40 cellular contexts compared by ENCODE assay signal in the genomic region with DNA sequence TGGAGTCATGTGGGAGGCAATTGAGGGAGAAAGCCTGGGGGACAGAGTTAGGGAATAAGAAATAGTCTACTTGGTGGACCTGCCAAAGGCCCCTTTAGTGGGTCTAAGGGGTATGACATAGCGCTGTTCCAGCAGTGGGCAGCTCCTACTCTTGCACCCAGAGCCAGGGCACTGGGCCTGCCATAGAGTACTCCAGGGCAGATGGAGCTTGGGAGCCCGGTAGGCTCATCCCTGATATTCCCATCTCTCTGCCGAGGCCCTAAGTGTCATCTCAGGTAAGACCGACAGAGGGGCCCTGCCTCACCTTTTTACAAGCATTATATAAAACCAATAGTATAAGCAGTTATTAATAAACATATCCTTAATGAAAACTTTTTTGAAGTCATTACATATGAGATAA. TPM values are rescaled to one million over a fixed set of nuclear protein-coding genes. Genes with fewer than 3 reads are reported as not detected.
"Had no signal": no experiment of that assay in that cellular context is flagged by ENCODE, and none has a peak within 500 bp of the region (broad histone marks: within the 10 kb centered on the region; RNA-seq: fewer than 3 reads in every experiment).

No MANE protein-coding gene starts in this region.

- DNase-seq: activated effector memory CD4-positive, alpha-beta T cell treated with anti-CD3 and anti-CD28 coated beads, Interleukin-2, amount 50 U/mL, for 16 hours; activated effector memory CD4-positive, alpha-beta T cell treated with Interleukin-2 at 50 U/mL for 16 hours; activated gamma-delta T cell; activated gamma-delta T cell treated with Interleukin-2 at 50 U/mL for 16 hours; activated naive CD4-positive, alpha-beta T cell; activated naive CD4-positive, alpha-beta T cell treated with anti-CD3 and anti-CD28 coated beads for 36 hours; activated naive CD4-positive, alpha-beta T cell treated with anti-CD3 and anti-CD28 coated beads, Interleukin-2, amount 10 ng/mL, durations not matched to agents 7 days and 5 days; activated naive CD4-positive, alpha-beta T cell treated with anti-CD3 and anti-CD28 coated beads, Interleukin-2, amount 50 U/mL, for 16 hours; activated naive CD4-positive, alpha-beta T cell treated with Interleukin-2 at 50 U/mL for 16 hours; activated naive CD8-positive, alpha-beta T cell treated with anti-CD3 and anti-CD28 coated beads for 36 hours; activated naive CD8-positive, alpha-beta T cell treated with anti-CD3 and anti-CD28 coated beads, Interleukin-2, amount 10 ng/mL, durations not matched to agents 7 days and 5 days; activated naive CD8-positive, alpha-beta T cell treated with anti-CD3 and anti-CD28 coated beads, Interleukin-2, amount 50 U/mL, for 24 hours; activated T-cell treated with anti-CD3 and anti-CD28 coated beads, Interleukin-2, amount 50 U/mL, for 1 hour; activated T-cell treated with anti-CD3 and anti-CD28 coated beads, Interleukin-2, amount 50 U/mL, for 24 hours; activated T-cell treated with anti-CD3 and anti-CD28 coated beads, Interleukin-2, amount 50 U/mL, for 4 hours; activated T-cell treated with anti-CD3 and anti-CD28 coated beads, Interleukin-2, amount 50 U/mL, for 48 hours; activated T-cell treated with anti-CD3 and anti-CD28 coated beads, Interleukin-2, amount 50 U/mL, for 72 hours; adrenal gland; amniotic stem cell; amygdala; anterior cingulate cortex; aorta; body of pancreas; brain microvascular endothelial cell; caudate nucleus; central memory CD4-positive, alpha-beta T cell; cerebellar nuclear complex had no signal

- H3K4me3 Mint-ChIP-seq: activated naive CD4-positive, alpha-beta T cell treated with anti-CD3 and anti-CD28 coated beads for 36 hours; activated naive CD4-positive, alpha-beta T cell treated with anti-CD3 and anti-CD28 coated beads, Interleukin-2, amount 10 ng/mL, durations not matched to agents 7 days and 5 days; activated naive CD4-positive, alpha-beta T cell treated with anti-CD3 and anti-CD28 coated beads, Interleukin-2, amount 50 U/mL, for 24 hours; activated naive CD8-positive, alpha-beta T cell; activated naive CD8-positive, alpha-beta T cell treated with anti-CD3 and anti-CD28 coated beads for 36 hours; activated naive CD8-positive, alpha-beta T cell treated with anti-CD3 and anti-CD28 coated beads, Interleukin-2, amount 10 ng/mL, durations not matched to agents 7 days and 5 days; activated naive CD8-positive, alpha-beta T cell treated with anti-CD3 and anti-CD28 coated beads, Interleukin-2, amount 50 U/mL, for 24 hours; activated T-cell treated with anti-CD3 and anti-CD28 coated beads, Interleukin-2, amount 50 U/mL, for 24 hours; activated T-cell treated with anti-CD3 and anti-CD28 coated beads, Interleukin-2, amount 50 U/mL, for 4 hours; activated T-cell treated with anti-CD3 and anti-CD28 coated beads, Interleukin-2, amount 50 U/mL, for 72 hours; activated T-helper 1 cell treated with anti-CD3 and anti-CD28 coated beads, Interleukin-12 subunit alpha, Interleukin-12 subunit beta, Interleukin-2, Interleukin-4 antibody, amounts not matched to agents 30 ng/mL and 10 ng/mL and 1 ng/mL, durations not matched to agents 14 hours and 24 hours and 36 hours; activated T-helper 17 cell treated with anti-CD3 and anti-CD28 coated beads, Interleukin-2, amount 50 U/mL, for 72 hours; brain; central memory CD8-positive, alpha-beta T cell had no signal

- H3K27me3 ChIP-seq: adrenal gland, ascending aorta, body of pancreas, brain microvascular endothelial cell, breast epithelium, cardiac muscle cell had no signal

- ATAC-seq: activated naive CD4-positive, alpha-beta T cell treated with anti-CD3 and anti-CD28 coated beads, Interleukin-2, amount 50 U/mL, for 72 hours; activated naive CD8-positive, alpha-beta T cell treated with anti-CD3 and anti-CD28 coated beads, Interleukin-2, amount 50 U/mL, for 24 hours; activated T-cell treated with anti-CD3 and anti-CD28 coated beads, Interleukin-2, amount 50 U/mL, for 4 hours; activated T-cell treated with anti-CD3 and anti-CD28 coated beads, Interleukin-2, amount 50 U/mL, for 72 hours; activated T-helper 17 cell treated with anti-CD3 and anti-CD28 coated beads, Interleukin-2, amount 50 U/mL, for 72 hours; body of pancreas had no signal

- H3K27me3 Mint-ChIP-seq: activated naive CD4-positive, alpha-beta T cell treated with anti-CD3 and anti-CD28 coated beads, Interleukin-2, amount 10 ng/mL, durations not matched to agents 7 days and 5 days; activated naive CD4-positive, alpha-beta T cell treated with anti-CD3 and anti-CD28 coated beads, Interleukin-2, amount 50 U/mL, for 24 hours; activated naive CD8-positive, alpha-beta T cell; activated naive CD8-positive, alpha-beta T cell treated with anti-CD3 and anti-CD28 coated beads for 36 hours; activated naive CD8-positive, alpha-beta T cell treated with anti-CD3 and anti-CD28 coated beads, Interleukin-2, amount 10 ng/mL, durations not matched to agents 7 days and 5 days; activated naive CD8-positive, alpha-beta T cell treated with anti-CD3 and anti-CD28 coated beads, Interleukin-2, amount 50 U/mL, for 24 hours; activated T-cell treated with anti-CD3 and anti-CD28 coated beads, Interleukin-2, amount 50 U/mL, for 24 hours; activated T-helper 17 cell treated with anti-CD3 and anti-CD28 coated beads, Interleukin-2, amount 50 U/mL, for 72 hours; central memory CD8-positive, alpha-beta T cell had no signal

- H3K9me3 ChIP-seq: adrenal gland, body of pancreas had no signal

- H3K36me3 Mint-ChIP-seq: brain had no signal

- H3K4me1 ChIP-seq: adrenal gland, ascending aorta, body of pancreas, breast epithelium had no signal

- H3K4me1 Mint-ChIP-seq: activated naive CD4-positive, alpha-beta T cell treated with anti-CD3 and anti-CD28 coated beads, Interleukin-2, amount 10 ng/mL, durations not matched to agents 7 days and 5 days; activated naive CD4-positive, alpha-beta T cell treated with anti-CD3 and anti-CD28 coated beads, Interleukin-2, amount 50 U/mL, for 24 hours; activated naive CD8-positive, alpha-beta T cell treated with anti-CD3 and anti-CD28 coated beads for 36 hours; activated naive CD8-positive, alpha-beta T cell treated with anti-CD3 and anti-CD28 coated beads, Interleukin-2, amount 50 U/mL, for 24 hours; brain had no signal

- FAIRE-seq: astrocyte, bronchial epithelial cell had no signal

- H3K27ac ChIP-seq: adrenal gland, ascending aorta, body of pancreas, brain microvascular endothelial cell, breast epithelium, cardiac muscle cell had no signal

- H3K27ac Mint-ChIP-seq: activated naive CD4-positive, alpha-beta T cell treated with anti-CD3 and anti-CD28 coated beads for 36 hours; activated naive CD4-positive, alpha-beta T cell treated with anti-CD3 and anti-CD28 coated beads, Interleukin-2, amount 10 ng/mL, durations not matched to agents 7 days and 5 days; activated naive CD4-positive, alpha-beta T cell treated with anti-CD3 and anti-CD28 coated beads, Interleukin-2, amount 50 U/mL, for 24 hours; activated naive CD4-positive, alpha-beta T cell treated with anti-CD3 and anti-CD28 coated beads, Interleukin-2, amount 50 U/mL, for 72 hours; activated naive CD8-positive, alpha-beta T cell; activated naive CD8-positive, alpha-beta T cell treated with anti-CD3 and anti-CD28 coated beads for 36 hours; activated naive CD8-positive, alpha-beta T cell treated with anti-CD3 and anti-CD28 coated beads, Interleukin-2, amount 10 ng/mL, durations not matched to agents 7 days and 5 days; activated naive CD8-positive, alpha-beta T cell treated with anti-CD3 and anti-CD28 coated beads, Interleukin-2, amount 50 U/mL, for 24 hours; activated T-cell treated with anti-CD3 and anti-CD28 coated beads, Interleukin-2, amount 50 U/mL, for 24 hours; activated T-cell treated with anti-CD3 and anti-CD28 coated beads, Interleukin-2, amount 50 U/mL, for 72 hours; activated T-helper 1 cell treated with anti-CD3 and anti-CD28 coated beads, Interleukin-12 subunit alpha, Interleukin-12 subunit beta, Interleukin-2, Interleukin-4 antibody, amounts not matched to agents 30 ng/mL and 10 ng/mL and 1 ng/mL, durations not matched to agents 14 hours and 24 hours and 36 hours; activated T-helper 17 cell treated with anti-CD3 and anti-CD28 coated beads, Interleukin-2, amount 50 U/mL, for 72 hours; activated T-helper 2 cell treated with anti-CD3 and anti-CD28 coated beads, Interferon-gamma antibody, Interleukin-2, Interleukin-4, amounts not matched to agents 10 μg/mL and 5 μg/mL and 100 μg/mL, durations not matched to agents 14 hours and 24 hours and 36 hours; brain had no signal

- H3K4me3 ChIP-seq: adrenal gland, ascending aorta, body of pancreas, breast epithelium, cardiac muscle cell had no signal

- H3K36me3 ChIP-seq: cardiac muscle cell had no signal

RNA-seq across cellular contexts. Expression of gene SAMD9L, which starts 9.6 kb away (rescaled TPM):
- total RNA-seq: cardiac muscle cell had no signal
- polyA plus RNA-seq: cardiac muscle cell had no signal

RNA-seq across cellular contexts. Expression of gene SAMD9, which starts 20.8 kb away (rescaled TPM):
- polyA plus RNA-seq: cardiac muscle cell had no signal
